In the genomic region with DNA sequence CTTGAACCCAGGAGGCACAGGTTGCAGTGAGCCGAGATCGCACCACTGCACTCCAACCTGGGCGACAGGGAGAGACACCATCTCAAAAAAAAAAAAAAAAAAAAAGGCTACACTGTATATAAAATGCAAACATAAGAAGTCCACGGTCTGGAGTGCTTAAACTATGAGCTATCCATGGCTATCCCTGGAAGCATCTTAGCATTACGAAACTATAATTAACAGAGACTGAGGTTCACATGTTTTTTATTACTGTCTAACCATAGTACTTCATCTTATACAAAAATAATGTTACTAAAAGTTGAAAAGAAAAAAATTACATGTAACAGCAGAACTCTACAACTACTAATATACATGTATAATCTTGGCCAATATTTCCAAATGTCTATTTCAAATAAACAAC, we compare ENCODE assay signal across 27 cellular contexts. TPM values are rescaled to one million over a fixed set of nuclear protein-coding genes. Genes with fewer than 3 reads are reported as not detected.
A peak's percentile ranks its signal among the peaks of the same experiment; 100 is the strongest.
DNase-seq lines count a peak whose midpoint lies in the region; ATAC-seq and TF ChIP-seq lines count a peak whose summit lies in the region.
"Had no signal": no experiment of that assay in that cellular context is flagged by ENCODE, and none has a peak within 500 bp of the region (broad histone marks: within the 10 kb centered on the region; RNA-seq: fewer than 3 reads in every experiment).

No MANE protein-coding gene starts in this region.

- no peak overlapping the region for H3K4me3 ChIP-seq in A673 (ENCODE audit: low read depth, low read length, poor library complexity, severe bottlenecking)
- peak overlapping the region; percentile 49 for H3K4me3 ChIP-seq in adipocyte (ENCODE audit: low read length)
- H3K4me3 ChIP-seq: A549, coronary artery, esophagus muscularis mucosa, lung, Peyer's patch, SJSA1, skin epidermis had no signal

- H3K27me3 ChIP-seq in A673 (replicated peaks; ENCODE audit: insufficient read depth, low read depth, low read length, poor library complexity) (no peaks in the 10 kb centered on the region), adipocyte (replicated peaks; ENCODE audit: control insufficient read depth, insufficient read depth, low read length) (no peaks in the 10 kb centered on the region)
- H3K27me3 ChIP-seq: esophagus muscularis mucosa, neutrophil, Peyer's patch, SJSA1 had no signal

- H3K9me3 Mint-ChIP-seq in immature natural killer cell: no peaks in the 10 kb centered on the region
- H3K9me3 Mint-ChIP-seq: T-helper 1 cell treated with Interleukin-12 subunit alpha and Interleukin-12 subunit beta and Interleukin-4 antibody, amounts not matched to agents 30 μg/mL and 1 μg/mL, for 36 hours had no signal

- BruUV-seq in A673 (replicated peaks; lab: Mats Ljungman, UMichigan): no TSS peak

- H3K4me1 Mint-ChIP-seq in immature natural killer cell: peaks cover 48 to 72% of the 10 kb centered on the region in 2 donors

- peaks cover 3 to 13% (median 4%) of the 10 kb centered on the region in 3 donors for H3K36me3 Mint-ChIP-seq in immature natural killer cell

- POLR2A ChIA-PET in A673 (lab: Charles Lee; ENCODE audit: low non-redundant PET): no interaction called here

- H3K9ac ChIP-seq in adipocyte (ENCODE audit: low read length): peak overlapping the region; percentile 59

- H3K4me1 ChIP-seq in A673 (ENCODE audit: insufficient read depth, low read length, poor library complexity, severe bottlenecking) (peaks cover 30% of the 10 kb centered on the region), adipocyte (ENCODE audit: control insufficient read depth, insufficient read depth, low read length) (peaks cover 45% of the 10 kb centered on the region)

- H3K36me3 ChIP-seq in A673 (ENCODE audit: insufficient read depth, low read length, poor library complexity, severe bottlenecking): no peaks in the 10 kb centered on the region
- peaks cover 18% of the 10 kb centered on the region for H3K36me3 ChIP-seq in adipocyte (ENCODE audit: control insufficient read depth, insufficient read depth, low read length, severe bottlenecking)

- ATAC-seq in HG03280 (IDR thresholded peaks at IDR 0.05; ENCODE audit: unreplicated experiment) (no peak), HG02623 (IDR thresholded peaks at IDR 0.05; ENCODE audit: unreplicated experiment) (no peak)
- ATAC-seq: A549 had no signal

- intact Hi-C loops in A673 (cut with micrococcal nuclease; ENCODE audit: unreplicated experiment): no loop called here

- H3K4me3 Mint-ChIP-seq in immature natural killer cell: no peak overlapping the region
- H3K4me3 Mint-ChIP-seq: T-helper 1 cell treated with Interleukin-12 subunit alpha and Interleukin-12 subunit beta and Interleukin-4 antibody, amounts not matched to agents 30 μg/mL and 1 μg/mL, for 36 hours had no signal

- TF ChIP-seq CTCF in A673 (conservative IDR thresholded peaks at IDR 0.05; ENCODE audit: low read depth, low read length): no peak

- H3K27ac ChIP-seq in A673 (ENCODE audit: low read depth, low read length, poor library complexity, severe bottlenecking): peak overlapping the region; percentile 53
- H3K27ac ChIP-seq: C4-2B, coronary artery, esophagus muscularis mucosa, Peyer's patch, SJSA1, skin epidermis had no signal

- CTCF ChIA-PET in A673 (lab: Charles Lee): no interaction called here

- H3K9me3 ChIP-seq in A673 (ENCODE audit: low read depth, low read length, poor library complexity, severe bottlenecking) (no peaks in the 10 kb centered on the region), adipocyte (ENCODE audit: control insufficient read depth, low read length) (no peaks in the 10 kb centered on the region)
- H3K9me3 ChIP-seq: A549, esophagus muscularis mucosa, neutrophil, Peyer's patch, SJSA1 had no signal

- peak overlapping the region in 4 of 6 donors; percentile 37 to 53 (median 46) for H3K27ac Mint-ChIP-seq in immature natural killer cell
- H3K27ac Mint-ChIP-seq: T-helper 1 cell treated with Interleukin-12 subunit alpha and Interleukin-12 subunit beta and Interleukin-4 antibody, amounts not matched to agents 30 μg/mL and 1 μg/mL, for 36 hours had no signal

- DNase-seq in A673 (ENCODE audit: low spot score) (no peak), GM03348 (ENCODE audit: low spot score) (peak; percentile 33), adipocyte (ENCODE audit: low read depth) (peak; percentile 81), immature natural killer cell (no peak), midbrain (lab: John Stamatoyannopoulos, UW) (no peak), activated gamma-delta T cell treated with Interleukin-2 at 50 U/mL for 16 hours (no peak)
- DNase-seq: activated CD4-positive, alpha-beta T cell treated with anti-CD3 and anti-CD28 coated beads for 4 hours; activated naive CD4-positive, alpha-beta T cell treated with Interleukin-2 at 50 U/mL for 16 hours; activated T-cell treated with anti-CD3 and anti-CD28 coated beads, Interleukin-2, amount 50 U/mL, for 48 hours; amygdala; Karpas-422; kidney glomerular epithelial cell; NCI-H187 treated with DMSO at 0.1 percent for 48 hours; NCI-H524 treated with DMSO at 0.1 percent for 48 hours; Peyer's patch; stimulated activated CD4-positive, alpha-beta T cell treated with anti-CD3 and anti-CD28 coated beads, Interleukin-1b, Interleukin-23, amount 100 ng/mL, for 48 hours had no signal

- H3K27me3 Mint-ChIP-seq in immature natural killer cell (ENCODE audit: low read depth in 3 of 3): peaks cover 0 to 7% (median 0%) of the 10 kb centered on the region in 3 donors

RNA-seq across cellular contexts. Expression of a gene that starts 32.8 kb away (rescaled TPM):
- total RNA-seq in A673 (2021): 49.1 and 57.3 TPM in 2 replicates
- 100 to 1,000 TPM in 1 of 3 donors, 10 to 100 TPM in 2; 41.4 to 121 (median 44.2) TPM for polyA plus RNA-seq in immature natural killer cell

Comparison
In these comparisons a context has a peak if more than half of its experiments do, and no peak if none do; other contexts are left out.
1. DNase-seq: peak in GM03348 (single experiment) and adipocyte (single experiment); none in A673 (single experiment), immature natural killer cell (0 of 3), midbrain (single experiment) and activated gamma-delta T cell treated with Interleukin-2 at 50 U/mL for 16 hours (single experiment).